In genomic region chr1:86913896-86914634, GRCh38 we compare ENCODE assay signal across 1 cellular context.
A peak's percentile ranks its signal among the peaks of the same experiment; 100 is the strongest.
TF ChIP-seq lines count a peak whose summit lies in the region.

Gene SELENOF, minus strand, starts transcription at chr1:86914126. Its CDS starts 15 bp downstream, at chr1:86914111.

TF ChIP-seq in HepG2, 621 proteins besides CTCF, POLR2A, EP300 and RAD21 (continued from another document and continues in another):
- TF ChIP-seq CEBPZ (IDR thresholded peaks at IDR 0.05; ENCODE audit: low read length) (no peak), MNT (IDR thresholded peaks at IDR 0.05) (no peak), ZNF232 (CRISPR knock-in tag; IDR thresholded peaks at IDR 0.05; ENCODE audit: borderline replicate concordance) (no peak), SRSF9 (IDR thresholded peaks at IDR 0.05; ENCODE audit: borderline replicate concordance, insufficient read depth, low read depth, low read length, poor library complexity, severe bottlenecking) (no peak), ZFAT (CRISPR knock-in tag; conservative IDR thresholded peaks at IDR 0.05) (no peak), JDP2 (CRISPR knock-in tag; IDR thresholded peaks at IDR 0.05; ENCODE audit: borderline replicate concordance) (no peak), RBAK (CRISPR knock-in tag; IDR thresholded peaks at IDR 0.05) (no peak), PLSCR1 (CRISPR knock-in tag; IDR thresholded peaks at IDR 0.05; ENCODE audit: borderline replicate concordance) (no peak), ZNF24 (IDR thresholded peaks at IDR 0.05) (no peak), ATF6 (CRISPR knock-in tag; conservative IDR thresholded peaks at IDR 0.05) (no peak), ARID3A (IDR thresholded peaks at IDR 0.05; ENCODE audit: low read depth, low read length) (0 out of 2 replicates have a peak, but pooled peaks have one; percentile 59), ZNF790 (CRISPR knock-in tag; IDR thresholded peaks at IDR 0.05; ENCODE audit: borderline replicate concordance) (no peak), PHF20 (CRISPR knock-in tag; IDR thresholded peaks at IDR 0.05) (peak; percentile 49; the same call in 1 of the 2 replicates), SAP130 (CRISPR knock-in tag; IDR thresholded peaks at IDR 0.05; ENCODE audit: low read depth) (peak; percentile 56), ZNF678 (CRISPR knock-in tag; IDR thresholded peaks at IDR 0.05) (no peak), HMG20A (CRISPR knock-in tag; IDR thresholded peaks at IDR 0.05; ENCODE audit: borderline replicate concordance) (no peak), NFYC (CRISPR knock-in tag; IDR thresholded peaks at IDR 0.05) (peak; percentile 85), ZNF7 (CRISPR knock-in tag; IDR thresholded peaks at IDR 0.05) (no peak), ZFP36 (IDR thresholded peaks at IDR 0.05; ENCODE audit: borderline replicate concordance, low read depth, low read length, partially characterized antibody) (no peak), NFE2L1 (CRISPR knock-in tag; IDR thresholded peaks at IDR 0.05; ENCODE audit: borderline replicate concordance) (no peak), MED13 (CRISPR knock-in tag; IDR thresholded peaks at IDR 0.05) (no peak), DRAP1 (CRISPR knock-in tag; IDR thresholded peaks at IDR 0.05) (peak; percentile 77), SNAI1 (CRISPR knock-in tag; IDR thresholded peaks at IDR 0.05; ENCODE audit: borderline replicate concordance) (no peak), KLF16 (CRISPR knock-in tag; IDR thresholded peaks at IDR 0.05) (no peak; a peak in 1 of 4 replicates), REXO4 (CRISPR knock-in tag; IDR thresholded peaks at IDR 0.05; ENCODE audit: borderline replicate concordance) (no peak), KDM6A (CRISPR knock-in tag; IDR thresholded peaks at IDR 0.05; ENCODE audit: low read depth) (no peak), NCOA1 (CRISPR knock-in tag; IDR thresholded peaks at IDR 0.05) (no peak), MXD1 (CRISPR knock-in tag; IDR thresholded peaks at IDR 0.05) (no peak), ZNF253 (CRISPR knock-in tag; IDR thresholded peaks at IDR 0.05; ENCODE audit: borderline replicate concordance) (no peak), ZNF737 (CRISPR knock-in tag; IDR thresholded peaks at IDR 0.05; ENCODE audit: borderline replicate concordance) (no peak), CC2D1A (CRISPR knock-in tag; IDR thresholded peaks at IDR 0.05) (no peak), ZIK1 (CRISPR knock-in tag; IDR thresholded peaks at IDR 0.05; ENCODE audit: borderline replicate concordance, low read depth) (peak; percentile 14; the same call in 1 of the 2 replicates), ZNF567 (CRISPR knock-in tag; IDR thresholded peaks at IDR 0.05; ENCODE audit: borderline replicate concordance) (no peak), ZNF704 (CRISPR knock-in tag; IDR thresholded peaks at IDR 0.05; ENCODE audit: borderline replicate concordance) (no peak), ATRX (CRISPR knock-in tag; IDR thresholded peaks at IDR 0.05; ENCODE audit: borderline replicate concordance) (no peak)
- TF ChIP-seq, protein P1, sequence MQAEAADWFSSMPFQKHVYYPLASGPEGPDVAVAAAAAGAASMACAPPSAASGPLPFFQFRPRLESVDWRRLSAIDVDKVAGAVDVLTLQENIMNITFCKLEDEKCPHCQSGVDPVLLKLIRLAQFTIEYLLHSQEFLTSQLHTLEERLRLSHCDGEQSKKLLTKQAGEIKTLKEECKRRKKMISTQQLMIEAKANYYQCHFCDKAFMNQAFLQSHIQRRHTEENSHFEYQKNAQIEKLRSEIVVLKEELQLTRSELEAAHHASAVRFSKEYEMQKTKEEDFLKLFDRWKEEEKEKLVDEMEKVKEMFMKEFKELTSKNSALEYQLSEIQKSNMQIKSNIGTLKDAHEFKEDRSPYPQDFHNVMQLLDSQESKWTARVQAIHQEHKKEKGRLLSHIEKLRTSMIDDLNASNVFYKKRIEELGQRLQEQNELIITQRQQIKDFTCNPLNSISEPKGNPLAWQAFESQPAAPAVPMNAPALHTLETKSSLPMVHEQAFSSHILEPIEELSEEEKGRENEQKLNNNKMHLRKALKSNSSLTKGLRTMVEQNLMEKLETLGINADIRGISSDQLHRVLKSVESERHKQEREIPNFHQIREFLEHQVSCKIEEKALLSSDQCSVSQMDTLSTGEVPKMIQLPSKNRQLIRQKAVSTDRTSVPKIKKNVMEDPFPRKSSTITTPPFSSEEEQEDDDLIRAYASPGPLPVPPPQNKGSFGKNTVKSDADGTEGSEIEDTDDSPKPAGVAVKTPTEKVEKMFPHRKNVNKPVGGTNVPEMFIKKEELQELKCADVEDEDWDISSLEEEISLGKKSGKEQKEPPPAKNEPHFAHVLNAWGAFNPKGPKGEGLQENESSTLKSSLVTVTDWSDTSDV (CRISPR knock-in tag; IDR thresholded peaks at IDR 0.05): no peak
- TF ChIP-seq, protein P2, sequence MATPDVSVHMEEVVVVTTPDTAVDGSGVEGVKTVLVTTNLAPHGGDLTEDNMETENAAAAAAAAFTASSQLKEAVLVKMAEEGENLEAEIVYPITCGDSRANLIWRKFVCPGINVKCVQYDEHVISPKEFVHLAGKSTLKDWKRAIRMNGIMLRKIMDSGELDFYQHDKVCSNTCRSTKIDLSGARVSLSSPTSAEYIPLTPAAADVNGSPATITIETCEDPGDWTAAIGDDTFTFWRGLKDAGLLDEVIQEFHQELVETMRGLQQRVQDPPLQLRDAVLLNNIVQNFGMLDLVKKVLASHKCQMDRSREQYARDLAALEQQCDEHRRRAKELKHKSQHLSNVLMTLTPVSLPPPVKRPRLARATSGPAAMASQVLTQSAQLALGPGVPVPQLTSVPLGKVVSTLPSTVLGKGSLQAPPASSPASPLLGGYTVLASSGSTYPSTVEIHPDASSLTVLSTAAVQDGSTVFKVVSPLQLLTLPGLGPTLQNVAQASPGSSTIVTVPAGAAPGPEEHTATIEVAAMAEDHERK (CRISPR knock-in tag; IDR thresholded peaks at IDR 0.05; ENCODE audit: low read depth): peak; percentile 66; the same call in 1 of the 2 replicates
- TF ChIP-seq, protein P3, sequence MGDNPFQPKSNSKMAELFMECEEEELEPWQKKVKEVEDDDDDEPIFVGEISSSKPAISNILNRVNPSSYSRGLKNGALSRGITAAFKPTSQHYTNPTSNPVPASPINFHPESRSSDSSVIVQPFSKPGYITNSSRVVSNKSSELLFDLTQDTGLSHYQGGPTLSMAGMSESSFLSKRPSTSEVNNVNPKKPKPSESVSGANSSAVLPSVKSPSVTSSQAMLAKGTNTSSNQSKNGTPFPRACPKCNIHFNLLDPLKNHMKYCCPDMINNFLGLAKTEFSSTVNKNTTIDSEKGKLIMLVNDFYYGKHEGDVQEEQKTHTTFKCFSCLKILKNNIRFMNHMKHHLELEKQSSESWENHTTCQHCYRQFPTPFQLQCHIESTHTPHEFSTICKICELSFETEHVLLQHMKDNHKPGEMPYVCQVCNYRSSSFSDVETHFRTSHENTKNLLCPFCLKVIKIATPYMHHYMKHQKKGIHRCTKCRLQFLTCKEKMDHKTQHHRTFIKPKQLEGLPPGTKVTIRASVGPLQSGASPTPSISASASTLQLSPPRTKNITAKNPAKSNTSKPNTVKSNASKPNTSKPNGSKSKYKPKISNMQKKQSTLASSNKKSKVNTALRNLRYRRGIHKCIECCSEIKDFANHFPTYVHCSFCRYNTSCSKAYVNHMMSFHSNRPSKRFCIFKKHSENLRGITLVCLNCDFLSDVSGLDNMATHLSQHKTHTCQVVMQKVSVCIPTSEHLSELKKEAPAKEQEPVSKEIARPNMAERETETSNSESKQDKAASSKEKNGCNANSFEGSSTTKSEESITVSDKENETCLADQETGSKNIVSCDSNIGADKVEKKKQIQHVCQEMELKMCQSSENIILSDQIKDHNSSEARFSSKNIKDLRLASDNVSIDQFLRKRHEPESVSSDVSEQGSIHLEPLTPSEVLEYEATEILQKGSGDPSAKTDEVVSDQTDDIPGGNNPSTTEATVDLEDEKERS (CRISPR knock-in tag; IDR thresholded peaks at IDR 0.05): no peak
- TF ChIP-seq, protein P4, sequence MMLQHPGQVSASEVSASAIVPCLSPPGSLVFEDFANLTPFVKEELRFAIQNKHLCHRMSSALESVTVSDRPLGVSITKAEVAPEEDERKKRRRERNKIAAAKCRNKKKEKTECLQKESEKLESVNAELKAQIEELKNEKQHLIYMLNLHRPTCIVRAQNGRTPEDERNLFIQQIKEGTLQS (CRISPR knock-in tag; IDR thresholded peaks at IDR 0.05): no peak
- TF ChIP-seq, protein P5, sequence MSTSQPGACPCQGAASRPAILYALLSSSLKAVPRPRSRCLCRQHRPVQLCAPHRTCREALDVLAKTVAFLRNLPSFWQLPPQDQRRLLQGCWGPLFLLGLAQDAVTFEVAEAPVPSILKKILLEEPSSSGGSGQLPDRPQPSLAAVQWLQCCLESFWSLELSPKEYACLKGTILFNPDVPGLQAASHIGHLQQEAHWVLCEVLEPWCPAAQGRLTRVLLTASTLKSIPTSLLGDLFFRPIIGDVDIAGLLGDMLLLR (CRISPR knock-in tag; IDR thresholded peaks at IDR 0.05): no peak
